In genomic region chr9:126696091-126696763, GRCh38 we compare ENCODE assay signal across 18 cellular contexts.
"Had no signal": no experiment of that assay in that cellular context is flagged by ENCODE, and none has a peak within 500 bp of the region (broad histone marks: within the 10 kb centered on the region; RNA-seq: fewer than 3 reads in every experiment).

No MANE protein-coding gene starts in this region.

- H3K9me3 ChIP-seq: prostate gland, upper lobe of left lung had no signal

- DNase-seq: activated CD4-positive, alpha-beta T cell treated with anti-CD3 and anti-CD28 coated beads, Interleukin-2, amount 50 U/mL, for 1 hour; activated CD8-positive, alpha-beta memory T cell treated with anti-CD3 and anti-CD28 coated beads for 24 hours; activated naive CD4-positive, alpha-beta T cell; activated naive CD8-positive, alpha-beta T cell treated with anti-CD3 and anti-CD28 coated beads, Interleukin-2, amount 10 ng/mL, durations not matched to agents 7 days and 5 days; activated T-cell treated with anti-CD3 and anti-CD28 coated beads for 4 hours; brain microvascular endothelial cell; erythroblast; mesenchymal stem cell; occipital lobe; right cardiac atrium; small intestine; T-helper 17 cell had no signal

- H3K4me1 ChIP-seq: prostate gland, upper lobe of left lung had no signal

- FAIRE-seq: islet of Langerhans, small intestine had no signal

- H3K27me3 ChIP-seq: brain microvascular endothelial cell, upper lobe of left lung had no signal

- ATAC-seq: left lobe of liver; naive thymus-derived CD8-positive, alpha-beta T cell; right cardiac atrium; stimulated activated naive CD8-positive, alpha-beta T cell treated with anti-CD3 and anti-CD28 coated beads, Interleukin-15, amount 100 ng/mL, for 72 hours; T-helper 17 cell had no signal

- H3K27ac ChIP-seq: brain microvascular endothelial cell, prostate gland, upper lobe of left lung had no signal

- H3K4me3 ChIP-seq: prostate gland, upper lobe of left lung had no signal

- H3K36me3 ChIP-seq: brain microvascular endothelial cell, prostate gland, upper lobe of left lung had no signal
